Comparison of ENCODE assay signal across 28 cellular contexts in the genomic region with DNA sequence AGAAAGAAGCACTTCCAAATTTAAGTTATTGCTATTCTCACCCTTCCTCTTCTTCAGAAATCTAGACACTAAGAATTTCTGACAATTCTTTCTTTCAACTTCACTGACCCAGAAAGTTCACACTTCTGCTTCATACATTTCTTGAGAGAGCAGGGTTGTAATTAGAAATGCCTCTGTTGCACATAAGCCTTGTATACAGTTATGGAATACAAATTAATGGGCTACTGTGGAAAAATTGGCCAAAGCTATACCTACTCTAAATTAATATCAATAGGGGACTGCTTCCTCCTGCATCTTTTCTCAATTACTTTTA. TPM values are rescaled to one million over a fixed set of nuclear protein-coding genes. Genes with fewer than 3 reads are reported as not detected.
"Had no signal": no experiment of that assay in that cellular context is flagged by ENCODE, and none has a peak within 500 bp of the region (broad histone marks: within the 10 kb centered on the region; RNA-seq: fewer than 3 reads in every experiment).

No MANE protein-coding gene starts in this region.

- H3K4me1 Mint-ChIP-seq: activated CD8-positive, alpha-beta memory T cell treated with anti-CD3 and anti-CD28 coated beads, Interleukin-2, amount 10 ng/mL, durations not matched to agents 7 days and 5 days had no signal

- H3K27me3 Mint-ChIP-seq: activated naive CD8-positive, alpha-beta T cell; T-cell had no signal

- ATAC-seq: activated CD8-positive, alpha-beta memory T cell treated with anti-CD3 and anti-CD28 coated beads, Interleukin-2, amount 10 ng/mL, durations not matched to agents 7 days and 5 days; activated CD8-positive, alpha-beta T cell treated with anti-CD3 and anti-CD28 coated beads, Interleukin-2, amount 10 ng/mL, durations not matched to agents 7 days and 5 days; body of pancreas; naive thymus-derived CD4-positive, alpha-beta T cell; pancreas; psoas muscle; T-cell had no signal

- H3K36me3 Mint-ChIP-seq: activated CD8-positive, alpha-beta memory T cell treated with anti-CD3 and anti-CD28 coated beads, Interleukin-2, amount 10 ng/mL, durations not matched to agents 7 days and 5 days; activated naive CD8-positive, alpha-beta T cell; naive thymus-derived CD4-positive, alpha-beta T cell; T-cell had no signal

- H3K27ac Mint-ChIP-seq: activated CD8-positive, alpha-beta memory T cell treated with anti-CD3 and anti-CD28 coated beads, Interleukin-2, amount 10 ng/mL, durations not matched to agents 7 days and 5 days; activated CD8-positive, alpha-beta T cell treated with anti-CD3 and anti-CD28 coated beads, Interleukin-2, amount 10 ng/mL, durations not matched to agents 7 days and 5 days; activated naive CD8-positive, alpha-beta T cell; activated T-helper 2 cell treated with anti-CD3 and anti-CD28 coated beads, Interferon-gamma antibody, Interleukin-2, Interleukin-4, amounts not matched to agents 10 μg/mL and 5 μg/mL and 100 μg/mL, durations not matched to agents 14 hours and 24 hours and 36 hours; naive thymus-derived CD4-positive, alpha-beta T cell; T-cell had no signal

- H3K9me3 ChIP-seq: adrenal gland, body of pancreas, esophagus squamous epithelium, left ventricle myocardium inferior, pancreas, psoas muscle, right atrium auricular region, suprapubic skin, tibial artery had no signal

- H3K4me3 Mint-ChIP-seq: activated CD8-positive, alpha-beta memory T cell treated with anti-CD3 and anti-CD28 coated beads, Interleukin-2, amount 10 ng/mL, durations not matched to agents 7 days and 5 days; activated CD8-positive, alpha-beta T cell treated with anti-CD3 and anti-CD28 coated beads, Interleukin-2, amount 10 ng/mL, durations not matched to agents 7 days and 5 days; activated naive CD8-positive, alpha-beta T cell; naive thymus-derived CD4-positive, alpha-beta T cell; T-cell had no signal

- H3K4me2 ChIP-seq: smooth muscle cell had no signal

- DNase-seq: activated B cell treated with CpG ODN at 0.5 μM for 24 hours; activated CD8-positive, alpha-beta memory T cell treated with anti-CD3 and anti-CD28 coated beads, Interleukin-2, amount 10 ng/mL, durations not matched to agents 7 days and 5 days; activated CD8-positive, alpha-beta T cell treated with anti-CD3 and anti-CD28 coated beads, Interleukin-2, amount 10 ng/mL, durations not matched to agents 7 days and 5 days; activated T-cell treated with anti-CD3 and anti-CD28 coated beads, Interleukin-2, amount 50 U/mL, for 48 hours; adrenal gland; aorta; body of pancreas; esophagus squamous epithelium; left ventricle myocardium inferior; naive thymus-derived CD4-positive, alpha-beta T cell; pancreas; psoas muscle; stimulated activated CD4-positive, alpha-beta T cell treated with anti-CD3 and anti-CD28 coated beads, Interleukin-1b, Interleukin-23, amount 100 ng/mL, for 48 hours; stimulated activated CD4-positive, alpha-beta T cell treated with anti-CD3 and anti-CD28 coated beads, Interleukin-4, amount 100 ng/mL, for 4 hours; stimulated activated CD8-positive, alpha-beta memory T cell treated with anti-CD3 and anti-CD28 coated beads, Interleukin-4, amount 100 ng/mL, for 48 hours; stimulated activated naive CD4-positive, alpha-beta T cell; T-cell; tibial artery had no signal

- H3K9me3 Mint-ChIP-seq: activated B cell treated with CpG ODN at 0.5 μM for 24 hours; activated T-helper 2 cell treated with anti-CD3 and anti-CD28 coated beads, Interferon-gamma antibody, Interleukin-2, Interleukin-4, amounts not matched to agents 10 μg/mL and 5 μg/mL and 100 μg/mL, durations not matched to agents 14 hours and 24 hours and 36 hours; naive thymus-derived CD4-positive, alpha-beta T cell; T-cell had no signal

- H3K4me3 ChIP-seq: adrenal gland, body of pancreas, coronary artery, esophagus squamous epithelium, left ventricle myocardium inferior, pancreas, psoas muscle, right atrium auricular region, smooth muscle cell, suprapubic skin, tibial artery had no signal

- H3K4me1 ChIP-seq: psoas muscle had no signal

- H3K27me3 ChIP-seq: adrenal gland, body of pancreas, esophagus squamous epithelium, pancreas, right atrium auricular region, suprapubic skin, tibial artery had no signal

- H3K36me3 ChIP-seq: adrenal gland, esophagus squamous epithelium, left ventricle myocardium inferior, pancreas, right atrium auricular region, suprapubic skin, tibial artery had no signal

- H3K27ac ChIP-seq: adrenal gland, body of pancreas, coronary artery, left ventricle myocardium inferior, pancreas, psoas muscle, right atrium auricular region, suprapubic skin, tibial artery had no signal

RNA-seq across cellular contexts. Expression of gene TNFSF18, which starts 1.5 kb away (rescaled TPM):
- total RNA-seq: activated B cell treated with CpG ODN at 0.5 μM for 24 hours; activated CD8-positive, alpha-beta memory T cell treated with anti-CD3 and anti-CD28 coated beads, Interleukin-2, amount 10 ng/mL, durations not matched to agents 7 days and 5 days; activated CD8-positive, alpha-beta T cell treated with anti-CD3 and anti-CD28 coated beads, Interleukin-2, amount 10 ng/mL, durations not matched to agents 7 days and 5 days; activated T-helper 2 cell treated with anti-CD3 and anti-CD28 coated beads, Interferon-gamma antibody, Interleukin-2, Interleukin-4, amounts not matched to agents 10 μg/mL and 5 μg/mL and 100 μg/mL, durations not matched to agents 14 hours and 24 hours and 36 hours; body of pancreas; cardiac septum; left ventricle myocardium inferior; naive thymus-derived CD4-positive, alpha-beta T cell; right atrium auricular region; smooth muscle cell; T-cell; T-helper 2 cell treated with Interferon-gamma antibody and Interleukin-4, amounts not matched to agents 100 ng/mL and 5 ng/mL, for 36 hours; ureter had no signal
- polyA plus RNA-seq: aorta; naive thymus-derived CD4-positive, alpha-beta T cell; neural cell; pancreas had no signal
